In genomic region chr2:86211033-86211795, GRCh38 we compare ENCODE assay signal across 21 cellular contexts. TPM values are rescaled to one million over a fixed set of nuclear protein-coding genes. Genes with fewer than 3 reads are reported as not detected.
DNase-seq lines count a peak whose midpoint lies in the region; ATAC-seq, FAIRE-seq and TF ChIP-seq lines count a peak whose summit lies in the region.
"Had no signal": no experiment of that assay in that cellular context is flagged by ENCODE, and none has a peak within 500 bp of the region (broad histone marks: within the 10 kb centered on the region; RNA-seq: fewer than 3 reads in every experiment).

No MANE protein-coding gene starts in this region.

- H3K9me2 ChIP-seq in HCT116 (ENCODE audit: insufficient read depth): no peaks in the 10 kb centered on the region

- POLR2A ChIA-PET in HCT116 (lab: Charles Lee) (no interaction called here), activated B cell treated with CpG ODN at 0.5 μM for 24 hours (lab: Charles Lee) (no interaction called here)

- H3K4me1 ChIP-seq in HCT116 (ENCODE audit: control insufficient read depth in 1 of 2, insufficient read depth in 2 of 2, low read length in 2 of 2): no peaks in the 10 kb centered on the region

- H3K27ac ChIP-seq in HCT116 (ENCODE audit: low read depth, low read length): no peak overlapping the region
- H3K27ac ChIP-seq: brain microvascular endothelial cell, GM23248, heart left ventricle, prostate gland had no signal

- H3K27me3 Mint-ChIP-seq in activated B cell treated with CpG ODN at 0.5 μM for 24 hours (no peaks in the 10 kb centered on the region), nephron progenitor cell (ENCODE audit: low read depth, poor library complexity) (no peaks in the 10 kb centered on the region)
- H3K27me3 Mint-ChIP-seq: stimulated activated naive CD8-positive, alpha-beta T cell treated with anti-CD3 and anti-CD28 coated beads, Interleukin-15, Interleukin-2, amounts not matched to agents 100 ng/mL and 50 ng/mL, for 24 hours had no signal

- peaks cover 56 to 61% of the 10 kb centered on the region in 2 experiments for H3K36me3 ChIP-seq in HCT116 (ENCODE audit: control insufficient read depth in 1 of 2, insufficient read depth in 2 of 2, low read length in 2 of 2)

- no peaks in the 10 kb centered on the region; the same call in 1 of the 2 replicates for H3K79me2 ChIP-seq in HCT116 (ENCODE audit: insufficient read depth, low read length)

- no peaks in the 10 kb centered on the region for H3K9me3 ChIP-seq in HCT116 (ENCODE audit: control insufficient read depth in 1 of 2, insufficient read depth in 1 of 2, low read depth in 1 of 2, low read length in 2 of 2)
- H3K9me3 ChIP-seq: heart left ventricle, prostate gland had no signal

- H3K4me3 Mint-ChIP-seq in activated B cell treated with CpG ODN at 0.5 μM for 24 hours: no peak overlapping the region
- no peak overlapping the region for H3K4me3 Mint-ChIP-seq in nephron progenitor cell
- H3K4me3 Mint-ChIP-seq: stimulated activated naive CD8-positive, alpha-beta T cell treated with anti-CD3 and anti-CD28 coated beads, Interleukin-15, Interleukin-2, amounts not matched to agents 100 ng/mL and 50 ng/mL, for 24 hours had no signal

- H3K9me3 Mint-ChIP-seq in activated B cell treated with CpG ODN at 0.5 μM for 24 hours (no peaks in the 10 kb centered on the region), nephron progenitor cell (no peaks in the 10 kb centered on the region)
- H3K9me3 Mint-ChIP-seq: stimulated activated naive CD8-positive, alpha-beta T cell treated with anti-CD3 and anti-CD28 coated beads, Interleukin-15, Interleukin-2, amounts not matched to agents 100 ng/mL and 50 ng/mL, for 24 hours had no signal

- DNase-seq in GM12891 (ENCODE audit: insufficient read length, low spot score): no peak
- no peak for DNase-seq in HCT116 (ENCODE audit: low read depth, low spot score)
- no peak for DNase-seq in activated B cell treated with CpG ODN at 0.5 μM for 24 hours
- no peak for DNase-seq in nephron progenitor cell
- DNase-seq in activated T-cell treated with anti-CD3 and anti-CD28 coated beads, Interleukin-2, amount 50 U/mL, for 48 hours: no peak
- no peak for DNase-seq in NOMO-1 (lab: John Stamatoyannopoulos, UW; ENCODE audit: unreplicated experiment in 2 of 2)
- DNase-seq: activated CD4-positive, alpha-beta T cell treated with anti-CD3 and anti-CD28 coated beads for 1 hour; activated effector memory CD4-positive, alpha-beta T cell treated with Interleukin-2 at 50 U/mL for 16 hours; brain microvascular endothelial cell; GM23248; heart left ventricle; NCI-H2107; NCI-H510A treated with DMSO at 0.1 percent for 48 hours; RPMI8226; stimulated activated CD4-positive, alpha-beta T cell treated with anti-CD3 and anti-CD28 coated beads, Interleukin-2, amount 100 ng/mL, for 48 hours; trophoblast cell had no signal

- H4K20me1 ChIP-seq in HCT116 (ENCODE audit: insufficient read depth): no peaks in the 10 kb centered on the region

- H3K4me1 Mint-ChIP-seq in activated B cell treated with CpG ODN at 0.5 μM for 24 hours: peaks cover 17% of the 10 kb centered on the region
- H3K4me1 Mint-ChIP-seq in nephron progenitor cell: peaks cover under 1% of the 10 kb centered on the region

- CTCF ChIA-PET in HCT116 (lab: Charles Lee): no interaction called here
- CTCF ChIA-PET in activated B cell treated with CpG ODN at 0.5 μM for 24 hours (lab: Charles Lee): no interaction called here

- H2AFZ ChIP-seq in HCT116 (ENCODE audit: low read depth, low read length, poor library complexity, severe bottlenecking): no peak overlapping the region
- H2AFZ ChIP-seq: GM23248 had no signal

- RAD21 ChIA-PET in HCT116 (lab: Charles Lee; ENCODE audit: low non-redundant PET in 1 of 2, low total read pairs in 2 of 2, uncharacterized antibody in 2 of 2, unreplicated experiment in 2 of 2): no interaction called here

- no peak overlapping the region for H3K4me3 ChIP-seq in HCT116 (replicated peaks in 1 of 2; ENCODE audit: low read depth in 1 of 2, low read length in 2 of 2)
- H3K4me3 ChIP-seq: GM23248, heart left ventricle, prostate gland, smooth muscle cell had no signal

- H3K4me2 ChIP-seq in HCT116 (ENCODE audit: low read length): no peak overlapping the region
- H3K4me2 ChIP-seq: smooth muscle cell had no signal

- H3K9ac ChIP-seq in HCT116 (ENCODE audit: low read length): no peak overlapping the region
- H3K9ac ChIP-seq: GM23248 had no signal

- ATAC-seq in HCT116 (no peak), activated B cell treated with CpG ODN at 0.5 μM for 24 hours (ENCODE audit: low read depth) (no peak), HG03159 (IDR thresholded peaks at IDR 0.05; ENCODE audit: unreplicated experiment) (no peak)
- ATAC-seq: heart left ventricle had no signal

- H3K27ac Mint-ChIP-seq in activated B cell treated with CpG ODN at 0.5 μM for 24 hours (peak overlapping the region; percentile 19), nephron progenitor cell (peak overlapping the region; percentile 22)
- H3K27ac Mint-ChIP-seq: stimulated activated naive CD8-positive, alpha-beta T cell treated with anti-CD3 and anti-CD28 coated beads, Interleukin-15, Interleukin-2, amounts not matched to agents 100 ng/mL and 50 ng/mL, for 24 hours had no signal

- no peak for TF ChIP-seq RAD21 in HCT116 (IDR thresholded peaks at IDR 0.05; ENCODE audit: low read depth)

- no peak for TF ChIP-seq CTCF in HCT116 (IDR thresholded peaks at IDR 0.05 in 2 of 3, conservative IDR thresholded peaks at IDR 0.05 in 1 of 3; ENCODE audit: borderline replicate concordance in 1 of 3, insufficient read depth in 1 of 3, low read depth in 2 of 3, low read length in 2 of 3)
- TF ChIP-seq CTCF in activated B cell treated with CpG ODN at 0.5 μM for 24 hours (IDR thresholded peaks at IDR 0.05): no peak
- TF ChIP-seq CTCF in nephron progenitor cell (IDR thresholded peaks at IDR 0.05): no peak

- H3K36me3 Mint-ChIP-seq in activated B cell treated with CpG ODN at 0.5 μM for 24 hours (ENCODE audit: low read depth): peaks cover 73% of the 10 kb centered on the region
- peaks cover 54% of the 10 kb centered on the region for H3K36me3 Mint-ChIP-seq in nephron progenitor cell (ENCODE audit: low read depth)

- intact Hi-C loops in HCT116 (cut with micrococcal nuclease) (no loop called here), activated B cell treated with CpG ODN at 0.5 μM for 24 hours (cut with micrococcal nuclease) (no loop called here)

- BruUV-seq in HCT116 (replicated peaks; lab: Mats Ljungman, UMichigan): TSS peak; percentile 2

- TF ChIP-seq POLR2A in GM12891 (IDR thresholded peaks at IDR 0.05; ENCODE audit: low read depth, low read length) (no peak), HCT116 (IDR thresholded peaks at IDR 0.05; ENCODE audit: borderline replicate concordance, extremely low read depth, insufficient read depth, insufficient read length) (no peak)

- FAIRE-seq in GM12891 (lab: Jason Lieb, UNC): peak; percentile 62
- FAIRE-seq: endometrium had no signal

- no peaks in the 10 kb centered on the region for H3K27me3 ChIP-seq in HCT116 (ENCODE audit: insufficient read depth, low read length)
- H3K27me3 ChIP-seq: brain microvascular endothelial cell, heart left ventricle had no signal

TF ChIP-seq in GM12891, 5 proteins besides CTCF, POLR2A, EP300 and RAD21:
- no peak for TF ChIP-seq TAF1 (IDR thresholded peaks at IDR 0.05; ENCODE audit: low read depth, low read length)
- no peak for TF ChIP-seq POLR2AphosphoS5 (IDR thresholded peaks at IDR 0.05; ENCODE audit: low read depth, low read length)
- TF ChIP-seq SPI1 (IDR thresholded peaks at IDR 0.05; ENCODE audit: low read depth, low read length): peak; percentile 42

TF ChIP-seq in HCT116, 20 proteins besides CTCF, POLR2A, EP300 and RAD21:
- TF ChIP-seq ZFX (IDR thresholded peaks at IDR 0.05) (no peak), FOSL1 (IDR thresholded peaks at IDR 0.05; ENCODE audit: low read depth) (no peak), CEBPB (IDR thresholded peaks at IDR 0.05; ENCODE audit: low read depth) (no peak)

RNA-seq across cellular contexts. Expression of gene MRPL35, which starts 12.0 kb away (rescaled TPM):
- polyA plus RNA-seq in GM12891 (2012; ENCODE audit: low read depth, missing spikeins): 59.4 TPM
- total RNA-seq in HCT116 (2021; ENCODE audit: unreplicated experiment) (50.3 TPM), activated B cell treated with CpG ODN at 0.5 μM for 24 hours (35.1 and 37.4 TPM in 2 replicates)
- polyA plus RNA-seq in HCT116 (2012): 25.1 and 34.5 TPM in 2 replicates

RNA-seq across cellular contexts. Expression of gene IMMT, which starts 16.0 kb away (rescaled TPM):
- polyA plus RNA-seq in GM12891 (2012; ENCODE audit: low read depth, missing spikeins): 77.0 TPM
- total RNA-seq in HCT116 (2021; ENCODE audit: unreplicated experiment): 125 TPM
- polyA plus RNA-seq in HCT116 (2012): 64.3 and 90.4 TPM in 2 replicates
- total RNA-seq in activated B cell treated with CpG ODN at 0.5 μM for 24 hours: 90.3 and 93.0 TPM in 2 replicates
